In genomic region chr6:87289571-87289970, GRCh38 we compare ENCODE assay signal across 24 cellular contexts.
"Had no signal": no experiment of that assay in that cellular context is flagged by ENCODE, and none has a peak within 500 bp of the region (broad histone marks: within the 10 kb centered on the region; RNA-seq: fewer than 3 reads in every experiment).

No MANE protein-coding gene starts in this region.

- DNase-seq: activated CD4-positive, alpha-beta T cell treated with anti-CD3 and anti-CD28 coated beads for 4 hours; activated CD4-positive, alpha-beta T cell treated with anti-CD3 and anti-CD28 coated beads, Interleukin-2, amount 50 U/mL, for 4 hours; activated effector memory CD4-positive, alpha-beta T cell treated with Interleukin-2 at 50 U/mL for 16 hours; activated naive CD4-positive, alpha-beta T cell treated with Interleukin-2 at 50 U/mL for 16 hours; activated T-cell treated with anti-CD3 and anti-CD28 coated beads for 4 hours; aorta; body of pancreas; cortex of kidney; esophagus squamous epithelium; left ventricle myocardium inferior; naive B cell; nephron progenitor cell; ovary; psoas muscle; sigmoid colon; small intestine; stimulated activated CD4-positive, alpha-beta T cell treated with anti-CD3 and anti-CD28 coated beads, Interleukin-4, amount 100 ng/mL, for 24 hours; trophoblast cell had no signal

- H3K4me3 ChIP-seq: body of pancreas, cardiac muscle cell, esophagus squamous epithelium, left ventricle myocardium inferior, lung, ovary, psoas muscle, sigmoid colon, thoracic aorta had no signal

- ATAC-seq: body of pancreas; psoas muscle; stimulated activated effector memory CD8-positive, alpha-beta T cell treated with anti-CD3 and anti-CD28 coated beads, Interleukin-12 subunit alpha, Interleukin-12 subunit beta, amount 100 ng/mL, for 72 hours had no signal

- H3K27me3 ChIP-seq: body of pancreas, cardiac muscle cell, ovary, sigmoid colon had no signal

- H3K27ac ChIP-seq: body of pancreas, cardiac muscle cell, epithelial cell of prostate, esophagus squamous epithelium, left ventricle myocardium inferior, ovary, psoas muscle, sigmoid colon, thoracic aorta, VCaP had no signal
